In the genomic region with DNA sequence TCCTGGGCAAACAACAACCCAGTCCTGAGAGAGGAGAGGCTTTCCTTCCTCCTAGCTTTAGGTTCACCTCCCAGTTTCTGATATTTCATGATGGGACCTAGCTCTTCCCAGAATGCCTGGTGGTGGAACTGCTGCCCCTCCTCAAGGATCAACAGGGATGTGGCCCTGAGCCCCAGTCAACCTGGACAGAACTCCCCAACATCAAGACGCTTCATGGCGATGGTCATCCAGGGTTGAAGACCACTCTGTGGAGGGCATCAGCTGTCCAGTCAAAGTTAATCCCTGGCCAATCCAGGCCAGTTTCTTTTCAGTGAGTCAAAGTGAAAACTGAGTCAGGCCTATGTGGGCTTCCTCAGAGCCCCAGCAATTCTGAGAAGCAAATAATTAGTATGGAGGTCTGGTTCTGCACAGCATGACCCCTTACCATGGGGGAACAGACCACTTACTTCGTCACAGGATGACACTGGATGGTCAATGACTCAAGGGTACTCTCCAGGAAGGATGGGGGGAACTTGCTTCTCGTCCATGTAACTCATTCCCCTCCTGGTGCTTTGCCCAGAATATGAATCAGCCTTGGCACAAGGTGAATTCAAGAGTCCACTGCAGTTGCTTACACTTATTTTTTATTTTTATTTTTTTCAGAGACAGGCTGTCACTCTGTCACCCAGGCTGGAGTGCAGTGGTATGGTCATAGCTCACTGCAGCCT, we compare ENCODE assay signal across 1 cellular context.
A peak's percentile ranks its signal among the peaks of the same experiment; 100 is the strongest.
TF ChIP-seq lines count a peak whose summit lies in the region.

No MANE protein-coding gene starts in this region.

TF ChIP-seq in IMR-90, 13 proteins besides CTCF, POLR2A, EP300 and RAD21 (continued from another document):
- TF ChIP-seq FOS (IDR thresholded peaks at IDR 0.05; ENCODE audit: low read depth, low read length): peak; percentile 54; the same call in 1 of the 2 replicates
- no peak for TF ChIP-seq CHD1 (IDR thresholded peaks at IDR 0.05; ENCODE audit: low read depth, low read length)
- TF ChIP-seq MAZ (IDR thresholded peaks at IDR 0.05; ENCODE audit: borderline replicate concordance, low read depth, low read length): no peak; the same call in 1 of the 2 replicates
- TF ChIP-seq RFX5 (IDR thresholded peaks at IDR 0.05; ENCODE audit: low read depth, low read length): no peak
- TF ChIP-seq MXI1 (IDR thresholded peaks at IDR 0.05; ENCODE audit: borderline replicate concordance, low read depth, low read length): no peak
- no peak for TF ChIP-seq SMC3 (IDR thresholded peaks at IDR 0.05; ENCODE audit: low read depth, low read length)
